17 cellular contexts compared by ENCODE assay signal in genomic region chr9:86997158-86997557, GRCh38.
"Had no signal": no experiment of that assay in that cellular context is flagged by ENCODE, and none has a peak within 500 bp of the region (broad histone marks: within the 10 kb centered on the region; RNA-seq: fewer than 3 reads in every experiment).

No MANE protein-coding gene starts in this region.

- DNase-seq: activated CD4-positive, alpha-beta T cell treated with anti-CD3 and anti-CD28 coated beads, Interleukin-2, amount 50 U/mL, for 1 hour; activated gamma-delta T cell treated with Interleukin-2 at 50 U/mL for 16 hours; activated naive CD8-positive, alpha-beta T cell treated with anti-CD3 and anti-CD28 coated beads, Interleukin-2, amount 10 ng/mL, durations not matched to agents 7 days and 5 days; activated T-cell treated with anti-CD3 and anti-CD28 coated beads, Interleukin-2, amount 50 U/mL, for 4 hours; anterior cingulate cortex; effector CD4-positive, alpha-beta T cell; left cardiac atrium; naive thymus-derived CD4-positive, alpha-beta T cell; occipital lobe; stimulated activated CD4-positive, alpha-beta T cell treated with anti-CD3 and anti-CD28 coated beads, Interleukin-4, amount 100 ng/mL, for 1 hour; stimulated activated CD8-positive, alpha-beta memory T cell treated with anti-CD3 and anti-CD28 coated beads, Interleukin-4, amount 100 ng/mL, for 48 hours; stimulated activated naive CD8-positive, alpha-beta T cell treated with anti-CD3 and anti-CD28 coated beads, Interleukin-15, Interleukin-2, amounts not matched to agents 100 U/mL and 50 U/mL, for 24 hours; upper lobe of right lung had no signal

- H3K4me1 Mint-ChIP-seq: activated naive CD8-positive, alpha-beta T cell treated with anti-CD3 and anti-CD28 coated beads, Interleukin-2, amount 10 ng/mL, durations not matched to agents 7 days and 5 days; naive thymus-derived CD4-positive, alpha-beta T cell had no signal

- H3K27ac Mint-ChIP-seq: activated naive CD8-positive, alpha-beta T cell treated with anti-CD3 and anti-CD28 coated beads, Interleukin-2, amount 10 ng/mL, durations not matched to agents 7 days and 5 days; naive thymus-derived CD4-positive, alpha-beta T cell had no signal

- ATAC-seq: activated T-cell treated with anti-CD3 and anti-CD28 coated beads, Interleukin-2, amount 50 U/mL, for 4 hours; gastroesophageal sphincter; left cardiac atrium; naive thymus-derived CD4-positive, alpha-beta T cell; stimulated activated naive CD8-positive, alpha-beta T cell treated with anti-CD3 and anti-CD28 coated beads, Interleukin-15, Interleukin-2, amounts not matched to agents 100 U/mL and 50 U/mL, for 24 hours; upper lobe of right lung had no signal

- H3K36me3 ChIP-seq: gastroesophageal sphincter, suprapubic skin, upper lobe of right lung had no signal

- H3K27ac ChIP-seq: coronary artery, epithelial cell of prostate, gastroesophageal sphincter, suprapubic skin, upper lobe of right lung had no signal

- H3K9me3 Mint-ChIP-seq: activated naive CD8-positive, alpha-beta T cell treated with anti-CD3 and anti-CD28 coated beads, Interleukin-2, amount 10 ng/mL, durations not matched to agents 7 days and 5 days; activated T-cell treated with anti-CD3 and anti-CD28 coated beads, Interleukin-2, amount 50 U/mL, for 4 hours had no signal

- H3K9me3 ChIP-seq: gastroesophageal sphincter, upper lobe of right lung had no signal

- H3K36me3 Mint-ChIP-seq: activated naive CD8-positive, alpha-beta T cell treated with anti-CD3 and anti-CD28 coated beads, Interleukin-2, amount 10 ng/mL, durations not matched to agents 7 days and 5 days; naive thymus-derived CD4-positive, alpha-beta T cell had no signal

- H3K27me3 ChIP-seq: gastroesophageal sphincter, suprapubic skin, upper lobe of right lung had no signal

- H3K4me1 ChIP-seq: gastroesophageal sphincter, suprapubic skin, upper lobe of right lung had no signal

- H3K4me3 Mint-ChIP-seq: activated naive CD8-positive, alpha-beta T cell treated with anti-CD3 and anti-CD28 coated beads, Interleukin-2, amount 10 ng/mL, durations not matched to agents 7 days and 5 days; activated T-cell treated with anti-CD3 and anti-CD28 coated beads, Interleukin-2, amount 50 U/mL, for 4 hours; naive thymus-derived CD4-positive, alpha-beta T cell had no signal

- H3K4me3 ChIP-seq: coronary artery, gastroesophageal sphincter, suprapubic skin, upper lobe of right lung had no signal
